Comparison of ENCODE assay signal across 8 cellular contexts in the genomic region with DNA sequence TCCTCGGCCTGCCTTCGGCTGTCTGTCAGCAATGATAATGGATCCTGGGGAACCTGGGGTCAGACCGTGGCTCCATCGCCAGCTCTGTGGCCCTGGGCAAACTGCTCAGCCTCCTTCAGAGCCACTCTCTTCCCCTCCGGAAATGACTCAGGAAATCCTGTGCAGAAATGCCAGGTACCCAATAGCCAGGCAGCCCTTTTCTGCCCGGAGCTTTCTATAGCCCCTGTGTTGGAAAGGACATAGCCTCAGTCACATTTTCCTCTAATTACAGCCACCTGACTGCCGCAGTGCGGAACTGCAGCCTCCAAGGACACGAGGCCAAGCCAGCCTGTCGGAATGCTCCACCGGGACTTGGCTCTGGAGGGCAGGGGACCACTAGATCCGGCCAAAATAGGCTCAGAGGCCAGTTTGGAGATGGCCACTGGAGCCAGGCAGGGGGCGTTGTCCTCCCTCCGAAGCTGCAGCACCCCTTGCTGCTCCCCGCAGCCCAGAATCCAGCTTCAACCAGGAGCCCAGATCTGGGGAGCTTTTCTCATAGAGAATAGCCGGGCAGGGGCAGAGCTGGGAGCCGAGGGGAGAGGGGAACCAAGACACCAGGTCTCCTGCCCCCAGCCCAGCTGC. TPM values are rescaled to one million over a fixed set of nuclear protein-coding genes. Genes with fewer than 3 reads are reported as not detected.
DNase-seq lines count a peak whose midpoint lies in the region; ATAC-seq and TF ChIP-seq lines count a peak whose summit lies in the region.

No MANE protein-coding gene starts in this region.

- no peaks in the 10 kb centered on the region for H3K36me3 Mint-ChIP-seq in natural killer cell treated with Interleukin-12 subunit alpha and Interleukin-12 subunit beta and Interleukin-15 and Interleukin-18, amount 100 ng/mL, for 72 hours

- no peaks in the 10 kb centered on the region for H3K4me1 ChIP-seq in transverse colon

- DNase-seq in G401 (ENCODE audit: low spot score) (peak; percentile 62), NOMO-1 treated with DMSO at 0.1 percent for 48 hours (lab: John Stamatoyannopoulos, UW; ENCODE audit: unreplicated experiment) (peak; percentile 61), brain microvascular endothelial cell (no peak), transverse colon (no peak), epidermal melanocyte (ENCODE audit: insufficient read length, low spot score) (no peak)
- DNase-seq in natural killer cell treated with Interleukin-12 subunit alpha and Interleukin-12 subunit beta and Interleukin-15 and Interleukin-18, amount 100 ng/mL, for 72 hours (ENCODE audit: low spot score): no peak
- no peak for DNase-seq in stimulated activated CD4-positive, alpha-beta T cell treated with anti-CD3 and anti-CD28 coated beads, Interleukin-4, amount 100 ng/mL, for 4 hours

- H3K27me3 Mint-ChIP-seq in natural killer cell treated with Interleukin-12 subunit alpha and Interleukin-12 subunit beta and Interleukin-15 and Interleukin-18, amount 100 ng/mL, for 72 hours: no peaks in the 10 kb centered on the region

- no peaks in the 10 kb centered on the region for H3K9me3 Mint-ChIP-seq in natural killer cell treated with Interleukin-12 subunit alpha and Interleukin-12 subunit beta and Interleukin-15 and Interleukin-18, amount 100 ng/mL, for 72 hours

- ATAC-seq in natural killer cell treated with Interleukin-12 subunit alpha and Interleukin-12 subunit beta and Interleukin-15 and Interleukin-18, amount 100 ng/mL, for 72 hours: peak; percentile 48 to 58
- no peak for ATAC-seq in GM19452 (IDR thresholded peaks at IDR 0.05; ENCODE audit: unreplicated experiment)

- H3K36me3 ChIP-seq in brain microvascular endothelial cell (replicated peaks) (no peaks in the 10 kb centered on the region), transverse colon (no peaks in the 10 kb centered on the region)

- TF ChIP-seq CTCF in brain microvascular endothelial cell (IDR thresholded peaks at IDR 0.05; ENCODE audit: low read depth, low read length, missing control alignments) (peak; percentile 27), transverse colon (IDR thresholded peaks at IDR 0.05) (no peak)

- TF ChIP-seq EP300 in transverse colon (IDR thresholded peaks at IDR 0.05; ENCODE audit: low read depth): no peak

- in situ Hi-C loops in G401 (cut with HindIII; ENCODE audit: low sequenced_read_pairs) (no loop called here), brain microvascular endothelial cell (cut with HindIII; ENCODE audit: low pct_ligation_motif_present, low sequenced_read_pairs) (no loop called here), transverse colon (cut with MboI; ENCODE audit: low pct_ligation_motif_present in 1 of 4, low pct_unique_long_range_greater_than_20kb in 1 of 4, low sequenced_read_pairs in 3 of 4) (no loop called here)

- H3K4me3 ChIP-seq in brain microvascular endothelial cell (ENCODE audit: low read depth, low read length): no peak overlapping the region
- H3K4me3 ChIP-seq in transverse colon: no peak overlapping the region

- peak overlapping the region in 1 of 2 donors; percentile 70 for H3K27ac Mint-ChIP-seq in natural killer cell treated with Interleukin-12 subunit alpha and Interleukin-12 subunit beta and Interleukin-15 and Interleukin-18, amount 100 ng/mL, for 72 hours

- H3K4me1 Mint-ChIP-seq in natural killer cell treated with Interleukin-12 subunit alpha and Interleukin-12 subunit beta and Interleukin-15 and Interleukin-18, amount 100 ng/mL, for 72 hours (ENCODE audit: low read depth in 2 of 2): peaks cover 7% of the 10 kb centered on the region in 2 donors

- H3K27ac ChIP-seq in brain microvascular endothelial cell: no peak overlapping the region
- no peak overlapping the region for H3K27ac ChIP-seq in transverse colon

- H3K27me3 ChIP-seq in brain microvascular endothelial cell (replicated peaks): peaks cover 2% of the 10 kb centered on the region
- no peaks in the 10 kb centered on the region for H3K27me3 ChIP-seq in transverse colon

- intact Hi-C loops in transverse colon (cut with DNase I; ENCODE audit: low total_unique reads): no loop called here

- H3K9me3 ChIP-seq in transverse colon: no peaks in the 10 kb centered on the region

- 64% methylated on average over 17 of the region's 17 CpGs; no CpG with 5 or more reads in 1 of the 2 donors for WGBS in transverse colon (ENCODE audit: low coverage in 1 of 2), 2 donors

- TF ChIP-seq POLR2A in transverse colon (IDR thresholded peaks at IDR 0.05): no peak

- no peak overlapping the region for H3K4me3 Mint-ChIP-seq in natural killer cell treated with Interleukin-12 subunit alpha and Interleukin-12 subunit beta and Interleukin-15 and Interleukin-18, amount 100 ng/mL, for 72 hours

RNA-seq across cellular contexts. Expression of a gene that starts 11.6 kb away (rescaled TPM):
- 11.4 and 18.9 TPM in 2 replicates for total RNA-seq in G401 (2014; rRNA removed; shearing (Covaris generic))
- total RNA-seq in natural killer cell treated with Interleukin-12 subunit alpha and Interleukin-12 subunit beta and Interleukin-15 and Interleukin-18, amount 100 ng/mL, for 72 hours: 10 to 100 TPM; 34.3 to 49.2 TPM
- 10 to 100 TPM; 44.6 to 81.2 (median 46.4) TPM for total RNA-seq in transverse colon

RNA-seq across cellular contexts. Expression of a gene that starts 30.3 kb away (rescaled TPM):
- total RNA-seq in G401 (2014; rRNA removed; shearing (Covaris generic)): not detected in 2 replicates
- not detected for total RNA-seq in natural killer cell treated with Interleukin-12 subunit alpha and Interleukin-12 subunit beta and Interleukin-15 and Interleukin-18, amount 100 ng/mL, for 72 hours
- not detected for total RNA-seq in transverse colon

RNA-seq across cellular contexts. Expression of a gene that starts 36.7 kb away (rescaled TPM):
- 0.49 and 2.0 TPM in 2 replicates for total RNA-seq in G401 (2014; rRNA removed; shearing (Covaris generic))
- under 1 TPM in 1 of 2 donors, not detected in 1; 0.98 TPM for total RNA-seq in natural killer cell treated with Interleukin-12 subunit alpha and Interleukin-12 subunit beta and Interleukin-15 and Interleukin-18, amount 100 ng/mL, for 72 hours
- 1 to 10 TPM in 3 of 4 donors, not detected in 1; 2.0 to 6.4 (median 4.9) TPM for total RNA-seq in transverse colon

Comparison
In these comparisons a context has a peak if more than half of its experiments do, and no peak if none do; other contexts are left out.
1. DNase-seq: peak in G401 (single experiment) and NOMO-1 treated with DMSO at 0.1 percent for 48 hours (single experiment); none in brain microvascular endothelial cell (single experiment), natural killer cell treated with Interleukin-12 subunit alpha and Interleukin-12 subunit beta and Interleukin-15 and Interleukin-18, amount 100 ng/mL, for 72 hours (single experiment), transverse colon (single experiment), stimulated activated CD4-positive, alpha-beta T cell treated with anti-CD3 and anti-CD28 coated beads, Interleukin-4, amount 100 ng/mL, for 4 hours (0 of 2) and epidermal melanocyte (single experiment).